ENCODE assay signal across 8 cellular contexts in genomic region chr12:47307680-47308399, GRCh38.
DNase-seq lines count a peak whose midpoint lies in the region; FAIRE-seq and TF ChIP-seq lines count a peak whose summit lies in the region.
"Had no signal": no experiment of that assay in that cellular context is flagged by ENCODE, and none has a peak within 500 bp of the region (broad histone marks: within the 10 kb centered on the region; RNA-seq: fewer than 3 reads in every experiment).

No MANE protein-coding gene starts in this region.

- no peaks in the 10 kb centered on the region for H3K79me2 ChIP-seq in MM.1S (ENCODE audit: low read length)
- H3K79me2 ChIP-seq: parathyroid adenoma had no signal

- no peaks in the 10 kb centered on the region for H3K27me3 Mint-ChIP-seq in HFFc6 (ENCODE audit: insufficient read depth)

- TF ChIP-seq CTCF in GM12872 (IDR thresholded peaks at IDR 0.05; ENCODE audit: insufficient read depth, low read depth, low read length) (peak; percentile 72), HFFc6 (IDR thresholded peaks at IDR 0.05) (peak; percentile 82), MM.1S (IDR thresholded peaks at IDR 0.05; ENCODE audit: low read length) (peak; percentile 79), astrocyte of the cerebellum (IDR thresholded peaks at IDR 0.05; ENCODE audit: low read depth, low read length, missing control alignments) (peak; percentile 65), kidney (IDR thresholded peaks at IDR 0.05; ENCODE audit: borderline replicate concordance, extremely low read depth, insufficient read depth) (peak; percentile 63)

- H3K36me3 ChIP-seq in MM.1S (replicated peaks; ENCODE audit: insufficient read depth, low read length) (no peaks in the 10 kb centered on the region), kidney (ENCODE audit: control insufficient read depth in 1 of 2, insufficient read depth in 2 of 2, low read length in 2 of 2) (no peaks in the 10 kb centered on the region)

- H3K4me1 ChIP-seq in MM.1S (ENCODE audit: low read length) (0 out of 2 replicates have a peak, but pooled peaks cover 5% of the 10 kb centered on the region), kidney (ENCODE audit: control insufficient read depth in 1 of 2, insufficient read depth in 1 of 2, low read depth in 1 of 2, low read length in 2 of 2) (no peaks in the 10 kb centered on the region)
- H3K4me1 ChIP-seq: parathyroid adenoma had no signal

- DNase-seq in HFFc6 (peak; percentile 62), MM.1S (peak; percentile 71), SW480 (ENCODE audit: low spot score) (peak; percentile 82), astrocyte of the cerebellum (ENCODE audit: low read depth) (peak; percentile 43), kidney (no peak)
- DNase-seq in stimulated activated CD8-positive, alpha-beta memory T cell treated with anti-CD3 and anti-CD28 coated beads, Interleukin-12 subunit alpha, Interleukin-12 subunit beta, amount 100 ng/mL, for 4 hours (ENCODE audit: low read depth), result peak; percentile 17

- in situ Hi-C loops in astrocyte of the cerebellum (cut with HindIII; ENCODE audit: low sequenced_read_pairs), result no loop called here

- intact Hi-C loops in kidney (cut with DNase I), result loop anchor here (10.0 kb wide), 1 partner anchor 273 kb away; no protein-coding TSS in a partner anchor

- H3K27ac Mint-ChIP-seq in HFFc6, result peak overlapping the region; percentile 24; the same call in 1 of the 2 replicates

- no peak overlapping the region for H3K4me3 ChIP-seq in MM.1S (ENCODE audit: low read length)
- no peak overlapping the region for H3K4me3 ChIP-seq in astrocyte of the cerebellum (ENCODE audit: low read depth, low read length)
- no peak overlapping the region for H3K4me3 ChIP-seq in kidney (ENCODE audit: low read length in 2 of 2)

- no peaks in the 10 kb centered on the region for H4K20me1 ChIP-seq in MM.1S (ENCODE audit: insufficient read depth, low read length)

- no peak overlapping the region for H3K4me3 Mint-ChIP-seq in HFFc6

- no peaks in the 10 kb centered on the region for H3K9me2 ChIP-seq in MM.1S (replicated peaks; ENCODE audit: insufficient read depth, low read length)

- no peak overlapping the region for H3K27ac ChIP-seq in MM.1S (ENCODE audit: low read length)
- H3K27ac ChIP-seq in kidney (ENCODE audit: low read depth in 2 of 2, low read length in 2 of 2), result no peak overlapping the region
- H3K27ac ChIP-seq: parathyroid adenoma had no signal

- no peak overlapping the region for H2AFZ ChIP-seq in MM.1S (ENCODE audit: low read length)
- H2AFZ ChIP-seq: parathyroid adenoma had no signal

- no peak for FAIRE-seq in kidney (lab: Jason Lieb, UNC)

- no peaks in the 10 kb centered on the region for H3K27me3 ChIP-seq in MM.1S (replicated peaks; ENCODE audit: insufficient read depth, low read length)

- no peaks in the 10 kb centered on the region; the same call in 1 of the 2 replicates for H3K36me3 Mint-ChIP-seq in HFFc6 (ENCODE audit: low read depth)

- no peaks in the 10 kb centered on the region for H3F3A ChIP-seq in MM.1S (ENCODE audit: insufficient read depth, low read length)

- no peaks in the 10 kb centered on the region for H3K9me3 ChIP-seq in MM.1S (replicated peaks; ENCODE audit: insufficient read depth, low read length)
- H3K9me3 ChIP-seq in kidney (ENCODE audit: control insufficient read depth in 1 of 2, low read length in 2 of 2), result no peaks in the 10 kb centered on the region

- no peak overlapping the region for H3K9ac ChIP-seq in MM.1S (ENCODE audit: low read length)
- H3K9ac ChIP-seq in kidney (ENCODE audit: low read length in 2 of 2), result no peak overlapping the region
- H3K9ac ChIP-seq: parathyroid adenoma had no signal

- no peak overlapping the region for H3K4me2 ChIP-seq in MM.1S (ENCODE audit: low read depth, low read length)

- H3K9me3 Mint-ChIP-seq in HFFc6, result no peaks in the 10 kb centered on the region

- peaks cover 26% of the 10 kb centered on the region for H3K4me1 Mint-ChIP-seq in HFFc6 (ENCODE audit: low read depth)
